8 cellular contexts compared by ENCODE assay signal in genomic region chr9:129336130-129336528, GRCh38.
A peak's percentile ranks its signal among the peaks of the same experiment; 100 is the strongest.
DNase-seq lines count a peak whose midpoint lies in the region; ATAC-seq and TF ChIP-seq lines count a peak whose summit lies in the region.

No MANE protein-coding gene starts in this region.

- H3K4me1 Mint-ChIP-seq in activated CD8-positive, alpha-beta memory T cell treated with anti-CD3 and anti-CD28 coated beads, Interleukin-2, amount 10 ng/mL, durations not matched to agents 7 days and 5 days: peaks cover 2% of the 10 kb centered on the region
- H3K4me1 Mint-ChIP-seq in MCF 10A (ENCODE audit: insufficient read depth, unreplicated experiment): peaks cover 19% of the 10 kb centered on the region

- peaks cover 22% of the 10 kb centered on the region for H3K27me3 Mint-ChIP-seq in activated CD8-positive, alpha-beta memory T cell treated with anti-CD3 and anti-CD28 coated beads, Interleukin-2, amount 10 ng/mL, durations not matched to agents 7 days and 5 days
- no peaks in the 10 kb centered on the region for H3K27me3 Mint-ChIP-seq in MCF 10A (ENCODE audit: insufficient read depth, unreplicated experiment)

- H3K4me3 ChIP-seq in lower lobe of right lung (peak overlapping the region; percentile 52), tibial artery (peak overlapping the region; percentile 51 to 55)

- BruUV-seq in MCF 10A (replicated peaks; lab: Mats Ljungman, UMichigan): no TSS peak

- intact Hi-C loops in MCF 10A (cut with micrococcal nuclease) (no loop called here), lower lobe of right lung (cut with DNase I) (no loop called here), tibial artery (cut with DNase I; ENCODE audit: low total_unique reads) (loop anchor here (10.0 kb wide), 1 partner anchor 191 kb away; no protein-coding TSS in a partner anchor)

- H3K9me3 Mint-ChIP-seq in activated CD8-positive, alpha-beta memory T cell treated with anti-CD3 and anti-CD28 coated beads, Interleukin-2, amount 10 ng/mL, durations not matched to agents 7 days and 5 days (ENCODE audit: low read depth): peaks cover under 1% of the 10 kb centered on the region
- H3K9me3 Mint-ChIP-seq in MCF 10A (ENCODE audit: unreplicated experiment): peaks cover 3% of the 10 kb centered on the region

- H3K9me3 ChIP-seq in lower lobe of right lung (no peaks in the 10 kb centered on the region), tibial artery (peaks cover 0 to 2% (median 0%) of the 10 kb centered on the region in 3 donors)

- CTCF ChIA-PET in activated CD8-positive, alpha-beta memory T cell treated with anti-CD3 and anti-CD28 coated beads, Interleukin-2, amount 10 ng/mL, durations not matched to agents 7 days and 5 days (lab: Charles Lee): interaction anchor here (1.3 kb wide), 1 partner anchor 47 kb away, joined by 3 read pairs; no protein-coding TSS in a partner anchor
- CTCF ChIA-PET in MCF 10A (lab: Yijun Ruan, JAX): interaction anchor here (1.0 to 4.0 kb wide), 2 partner anchors 11 to 163 kb away, joined by 4 to 28 read pairs; no protein-coding TSS in a partner anchor

- H3K4me3 Mint-ChIP-seq in activated CD8-positive, alpha-beta memory T cell treated with anti-CD3 and anti-CD28 coated beads, Interleukin-2, amount 10 ng/mL, durations not matched to agents 7 days and 5 days: no peak overlapping the region
- no peak overlapping the region for H3K4me3 Mint-ChIP-seq in MCF 10A (ENCODE audit: unreplicated experiment)

- DNase-seq in activated CD8-positive, alpha-beta memory T cell treated with anti-CD3 and anti-CD28 coated beads, Interleukin-2, amount 10 ng/mL, durations not matched to agents 7 days and 5 days: no peak
- no peak for DNase-seq in activated CD8-positive, alpha-beta memory T cell treated with anti-CD3 and anti-CD28 coated beads, Interleukin-2, amount 50 U/mL, for 4 hours
- DNase-seq in MCF 10A (ENCODE audit: unreplicated experiment) (peak; percentile 52), lower lobe of right lung (no peak), tibial artery (no peak), SIG-M5 (lab: John Stamatoyannopoulos, UW) (no peak), hepatic stellate cell (ENCODE audit: low spot score) (no peak), NCI-H526 treated with DMSO at 0.1 percent for 48 hours (lab: John Stamatoyannopoulos, UW) (no peak)

- H3K27me3 ChIP-seq in lower lobe of right lung (ENCODE audit: low read depth) (no peaks in the 10 kb centered on the region), tibial artery (no peaks in the 10 kb centered on the region)

- peak; percentile 10 for ATAC-seq in activated CD8-positive, alpha-beta memory T cell treated with anti-CD3 and anti-CD28 coated beads, Interleukin-2, amount 10 ng/mL, durations not matched to agents 7 days and 5 days
- ATAC-seq in lower lobe of right lung: no peak

- no peaks in the 10 kb centered on the region for H3K36me3 ChIP-seq in lower lobe of right lung
- H3K36me3 ChIP-seq in tibial artery: no peaks in the 10 kb centered on the region

- no peak for TF ChIP-seq CTCF in MCF 10A (IDR thresholded peaks at IDR 0.05; ENCODE audit: unreplicated experiment)
- TF ChIP-seq CTCF in lower lobe of right lung (IDR thresholded peaks at IDR 0.05): no peak
- no peak for TF ChIP-seq CTCF in tibial artery (IDR thresholded peaks at IDR 0.05)

- no peak overlapping the region for H3K27ac Mint-ChIP-seq in activated CD8-positive, alpha-beta memory T cell treated with anti-CD3 and anti-CD28 coated beads, Interleukin-2, amount 10 ng/mL, durations not matched to agents 7 days and 5 days
- no peak overlapping the region for H3K27ac Mint-ChIP-seq in MCF 10A (ENCODE audit: low read depth, unreplicated experiment)

- peak overlapping the region; percentile 90 for H3K27ac ChIP-seq in lower lobe of right lung
- H3K27ac ChIP-seq in tibial artery: peak overlapping the region; percentile 87 to 92

- no peaks in the 10 kb centered on the region for H3K36me3 Mint-ChIP-seq in activated CD8-positive, alpha-beta memory T cell treated with anti-CD3 and anti-CD28 coated beads, Interleukin-2, amount 10 ng/mL, durations not matched to agents 7 days and 5 days
- no peaks in the 10 kb centered on the region for H3K36me3 Mint-ChIP-seq in MCF 10A (ENCODE audit: insufficient read depth, unreplicated experiment)

- POLR2A ChIA-PET in MCF 10A (lab: Yijun Ruan, JAX): interaction anchor here (0.5 to 7.7 kb wide), 4 partner anchors 11 to 196 kb away, joined by 3 to 206 read pairs (median 44); partner anchors contain the start of gene IER5L

- H3K4me1 ChIP-seq in lower lobe of right lung (peaks cover 62% of the 10 kb centered on the region), tibial artery (peaks cover 16 to 72% (median 59%) of the 10 kb centered on the region in 4 donors)
